10 cellular contexts compared by ENCODE assay signal in the genomic region with DNA sequence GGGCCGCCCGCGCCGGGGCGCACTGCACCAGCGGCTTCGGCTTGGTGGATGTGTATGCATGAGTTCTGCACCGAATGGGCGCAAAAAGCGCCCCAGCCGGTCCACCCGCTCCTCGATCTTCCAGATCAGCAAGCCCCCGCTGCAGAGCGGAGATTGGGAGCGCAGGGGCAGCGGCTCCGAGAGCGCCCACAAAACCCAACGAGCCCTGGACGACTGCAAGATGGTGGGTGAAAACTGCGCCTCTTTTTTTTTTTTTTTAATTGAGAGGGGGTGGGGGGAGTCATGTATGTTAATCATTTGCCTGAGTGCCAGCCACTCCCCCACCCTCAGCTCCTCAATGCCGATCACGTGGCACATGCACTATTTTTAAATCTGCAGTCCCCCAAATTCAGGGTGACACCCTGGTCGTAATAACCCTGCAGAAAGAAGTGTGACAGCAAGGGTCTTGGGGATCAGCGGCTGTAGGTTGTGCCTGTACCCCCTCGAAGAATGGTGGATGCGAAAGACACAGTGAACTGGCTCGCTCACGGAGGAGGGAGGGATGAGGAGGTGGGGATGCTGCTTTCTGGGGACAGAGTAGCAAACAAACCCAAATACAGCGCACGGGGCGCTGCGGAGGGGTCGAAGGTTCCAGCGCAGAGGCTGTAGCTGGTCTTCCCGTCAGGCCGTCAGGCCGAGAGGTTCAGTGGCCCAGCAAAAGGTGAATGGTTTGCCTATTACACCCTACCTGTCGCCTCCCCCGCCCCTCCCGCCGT. TPM values are rescaled to one million over a fixed set of nuclear protein-coding genes. Genes with fewer than 3 reads are reported as not detected.
DNase-seq lines count a peak whose midpoint lies in the region; ATAC-seq and TF ChIP-seq lines count a peak whose summit lies in the region.
"Had no signal": no experiment of that assay in that cellular context is flagged by ENCODE, and none has a peak within 500 bp of the region (broad histone marks: within the 10 kb centered on the region; RNA-seq: fewer than 3 reads in every experiment).

No MANE protein-coding gene starts in this region.

- ATAC-seq in upper lobe of left lung (ENCODE audit: low FRiP score in 2 of 2) (no peak), HG03045 (IDR thresholded peaks at IDR 0.05; ENCODE audit: unreplicated experiment) (no peak)

- no peaks in the 10 kb centered on the region for H3K9me3 ChIP-seq in upper lobe of left lung

- H3K4me1 Mint-ChIP-seq in endothelial cell (ENCODE audit: unreplicated experiment) (peaks cover 5% of the 10 kb centered on the region), mesothelial cell of epicardium (peaks cover 20% of the 10 kb centered on the region)
- H3K4me1 Mint-ChIP-seq in activated naive CD4-positive, alpha-beta T cell treated with anti-CD3 and anti-CD28 coated beads, Interleukin-2, amount 10 ng/mL, durations not matched to agents 7 days and 5 days = peaks cover 5% of the 10 kb centered on the region

- H3K27me3 ChIP-seq in upper lobe of left lung = peaks cover 0 to 4% (median 1%) of the 10 kb centered on the region in 4 donors

- CTCF ChIA-PET in activated naive CD4-positive, alpha-beta T cell treated with anti-CD3 and anti-CD28 coated beads, Interleukin-2, amount 10 ng/mL, durations not matched to agents 7 days and 5 days (lab: Charles Lee) = no interaction called here

- TF ChIP-seq CTCF in endothelial cell (IDR thresholded peaks at IDR 0.05; ENCODE audit: unreplicated experiment) (no peak), mesothelial cell of epicardium (IDR thresholded peaks at IDR 0.05; ENCODE audit: unreplicated experiment) (no peak), upper lobe of left lung (IDR thresholded peaks at IDR 0.05) (peak in 1 of 6 experiments; percentile 0)

- H3K27ac Mint-ChIP-seq in endothelial cell (ENCODE audit: unreplicated experiment) = no peak overlapping the region
- H3K27ac Mint-ChIP-seq in mesothelial cell of epicardium = no peak overlapping the region
- H3K27ac Mint-ChIP-seq in activated naive CD4-positive, alpha-beta T cell treated with anti-CD3 and anti-CD28 coated beads, Interleukin-2, amount 10 ng/mL, durations not matched to agents 7 days and 5 days = no peak overlapping the region
- H3K27ac Mint-ChIP-seq: T-helper 1 cell treated with Interleukin-12 subunit alpha and Interleukin-12 subunit beta and Interleukin-4 antibody, amounts not matched to agents 30 μg/mL and 1 μg/mL, for 36 hours had no signal

- H3K27me3 Mint-ChIP-seq in endothelial cell (ENCODE audit: unreplicated experiment) (peaks cover 15% of the 10 kb centered on the region), mesothelial cell of epicardium (ENCODE audit: low read depth) (peaks cover 91% of the 10 kb centered on the region)
- peaks cover 54% of the 10 kb centered on the region for H3K27me3 Mint-ChIP-seq in activated naive CD4-positive, alpha-beta T cell treated with anti-CD3 and anti-CD28 coated beads, Interleukin-2, amount 10 ng/mL, durations not matched to agents 7 days and 5 days

- WGBS in upper lobe of left lung, 2 donors = 3 to 7% methylated on average over 11 to 36 of the region's 43 CpGs

- TF ChIP-seq EP300 in upper lobe of left lung (IDR thresholded peaks at IDR 0.05) = no peak

- H3K36me3 Mint-ChIP-seq in endothelial cell (ENCODE audit: low read depth, unreplicated experiment) = no peaks in the 10 kb centered on the region
- no peaks in the 10 kb centered on the region for H3K36me3 Mint-ChIP-seq in mesothelial cell of epicardium
- no peaks in the 10 kb centered on the region for H3K36me3 Mint-ChIP-seq in activated naive CD4-positive, alpha-beta T cell treated with anti-CD3 and anti-CD28 coated beads, Interleukin-2, amount 10 ng/mL, durations not matched to agents 7 days and 5 days

- H3K36me3 ChIP-seq in upper lobe of left lung = no peaks in the 10 kb centered on the region

- DNase-seq in NCI-H748 (lab: John Stamatoyannopoulos, UW; ENCODE audit: unreplicated experiment) (peak; percentile 15), NCI-H748 treated with DMSO at 0.1 percent for 48 hours (lab: John Stamatoyannopoulos, UW) (no peak), endothelial cell (ENCODE audit: low spot score) (peak; percentile 10), mesothelial cell of epicardium (ENCODE audit: low spot score in 2 of 2, unreplicated experiment in 2 of 2) (no peak), upper lobe of left lung (peak; percentile 25 to 90), CD1c-positive myeloid dendritic cell (ENCODE audit: extremely low spot score) (no peak)
- no peak for DNase-seq in activated naive CD4-positive, alpha-beta T cell treated with anti-CD3 and anti-CD28 coated beads, Interleukin-2, amount 10 ng/mL, durations not matched to agents 7 days and 5 days
- DNase-seq: amniotic stem cell had no signal

- no peak for TF ChIP-seq POLR2A in upper lobe of left lung (IDR thresholded peaks at IDR 0.05)

- H3K4me1 ChIP-seq in upper lobe of left lung = peaks cover 0 to 18% (median 8%) of the 10 kb centered on the region in 4 donors

- peak overlapping the region; percentile 25 to 56 (median 47) for H3K4me3 ChIP-seq in upper lobe of left lung

- H3K9me3 Mint-ChIP-seq in endothelial cell (ENCODE audit: unreplicated experiment) (no peaks in the 10 kb centered on the region), mesothelial cell of epicardium (no peaks in the 10 kb centered on the region)
- H3K9me3 Mint-ChIP-seq in activated naive CD4-positive, alpha-beta T cell treated with anti-CD3 and anti-CD28 coated beads, Interleukin-2, amount 10 ng/mL, durations not matched to agents 7 days and 5 days = no peaks in the 10 kb centered on the region
- H3K9me3 Mint-ChIP-seq: T-helper 1 cell treated with Interleukin-12 subunit alpha and Interleukin-12 subunit beta and Interleukin-4 antibody, amounts not matched to agents 30 μg/mL and 1 μg/mL, for 36 hours had no signal

- H3K4me3 Mint-ChIP-seq in endothelial cell (ENCODE audit: unreplicated experiment) (peak overlapping the region; percentile 83), mesothelial cell of epicardium (peak overlapping the region; percentile 81)
- no peak overlapping the region for H3K4me3 Mint-ChIP-seq in activated naive CD4-positive, alpha-beta T cell treated with anti-CD3 and anti-CD28 coated beads, Interleukin-2, amount 10 ng/mL, durations not matched to agents 7 days and 5 days
- H3K4me3 Mint-ChIP-seq: T-helper 1 cell treated with Interleukin-12 subunit alpha and Interleukin-12 subunit beta and Interleukin-4 antibody, amounts not matched to agents 30 μg/mL and 1 μg/mL, for 36 hours had no signal

- H3K27ac ChIP-seq in upper lobe of left lung = peak overlapping the region in 2 of 4 donors; percentile 12 to 62

RNA-seq across cellular contexts. Expression of gene RGS7BP, which starts 0.9 kb away (rescaled TPM):
- total RNA-seq in endothelial cell (ENCODE audit: unreplicated experiment) (0.23 TPM), mesothelial cell of epicardium (0.69 to 1.5 TPM (median 1.0 TPM) in 3 replicates), upper lobe of left lung (1 to 10 TPM in 5 of 6 donors, not detected in 1; 1.5 to 3.7 (median 1.8) TPM)

Comparison
In these comparisons a context has a peak if more than half of its experiments do, and no peak if none do; other contexts are left out.
1. DNase-seq: peak in NCI-H748 (single experiment), endothelial cell (single experiment) and upper lobe of left lung (2 of 2); none in NCI-H748 treated with DMSO at 0.1 percent for 48 hours (single experiment), mesothelial cell of epicardium (0 of 2), CD1c-positive myeloid dendritic cell (single experiment) and activated naive CD4-positive, alpha-beta T cell treated with anti-CD3 and anti-CD28 coated beads, Interleukin-2, amount 10 ng/mL, durations not matched to agents 7 days and 5 days (single experiment).